ENCODE assay signal across 34 cellular contexts in genomic region chr6:41025966-41026365, GRCh38. TPM values are rescaled to one million over a fixed set of nuclear protein-coding genes. Genes with fewer than 3 reads are reported as not detected.
DNase-seq lines count a peak whose midpoint lies in the region; ATAC-seq and TF ChIP-seq lines count a peak whose summit lies in the region.
"Had no signal": no experiment of that assay in that cellular context is flagged by ENCODE, and none has a peak within 500 bp of the region (broad histone marks: within the 10 kb centered on the region; RNA-seq: fewer than 3 reads in every experiment).

No MANE protein-coding gene starts in this region.

- peaks cover 32% of the 10 kb centered on the region for H3K4me1 Mint-ChIP-seq in neural progenitor cell

- H3K9me3 Mint-ChIP-seq in neural progenitor cell, result no peaks in the 10 kb centered on the region
- H3K9me3 Mint-ChIP-seq: activated B cell treated with CpG ODN at 0.5 μM for 24 hours; activated naive CD8-positive, alpha-beta T cell treated with anti-CD3 and anti-CD28 coated beads, Interleukin-2, amount 10 ng/mL, durations not matched to agents 7 days and 5 days; activated T-cell treated with anti-CD3 and anti-CD28 coated beads, Interleukin-2, amount 50 U/mL, for 24 hours; HFFc6 had no signal

- H3K36me3 ChIP-seq in DND-41 (ENCODE audit: insufficient read depth, low read length) (peaks cover 6% of the 10 kb centered on the region; the same call in 1 of the 2 replicates), neural progenitor cell (no peaks in the 10 kb centered on the region), heart left ventricle (no peaks in the 10 kb centered on the region)
- H3K36me3 ChIP-seq: ascending aorta, cardiac muscle cell, right atrium auricular region, suprapubic skin had no signal

- H3K9ac ChIP-seq in DND-41 (ENCODE audit: low read depth, low read length), result peak overlapping the region; percentile 98
- H3K9ac ChIP-seq in neural progenitor cell, result no peak overlapping the region
- H3K9ac ChIP-seq: SK-N-SH had no signal

- H3F3A ChIP-seq in neural progenitor cell (ENCODE audit: low read depth), result peaks cover 18% of the 10 kb centered on the region

- H3K79me2 ChIP-seq in DND-41 (ENCODE audit: insufficient read depth, low read length) (peaks cover 22% of the 10 kb centered on the region), neural progenitor cell (ENCODE audit: low read depth) (no peaks in the 10 kb centered on the region)

- intact Hi-C loops in heart left ventricle (cut with DNase I), result loop anchor here in 9 of 10 donors (2.0 to 10.0 kb wide), 11 partner anchors 41 to 1681 kb away; no protein-coding TSS in a partner anchor

- H3K27ac Mint-ChIP-seq in neural progenitor cell, result peak overlapping the region; percentile 84
- H3K27ac Mint-ChIP-seq: activated B cell treated with CpG ODN at 0.5 μM for 24 hours; activated naive CD8-positive, alpha-beta T cell treated with anti-CD3 and anti-CD28 coated beads, Interleukin-2, amount 10 ng/mL, durations not matched to agents 7 days and 5 days; activated T-cell treated with anti-CD3 and anti-CD28 coated beads, Interleukin-2, amount 50 U/mL, for 24 hours; HFFc6 had no signal

- H2AFZ ChIP-seq in DND-41 (ENCODE audit: low read depth, low read length) (no peak overlapping the region), neural progenitor cell (replicated peaks) (no peak overlapping the region)

- ATAC-seq in DND-41 (ENCODE audit: insufficient read depth, low read depth) (no peak), heart left ventricle (no peak)
- ATAC-seq: left colon, mucosa of descending colon had no signal

- H3K36me3 Mint-ChIP-seq in neural progenitor cell, result peaks cover 10% of the 10 kb centered on the region
- H3K36me3 Mint-ChIP-seq: activated naive CD8-positive, alpha-beta T cell treated with anti-CD3 and anti-CD28 coated beads, Interleukin-2, amount 10 ng/mL, durations not matched to agents 7 days and 5 days had no signal

- H3K4me2 ChIP-seq in DND-41 (ENCODE audit: insufficient read depth, low read length) (peak overlapping the region; percentile 74), neural progenitor cell (peak overlapping the region; percentile 72)
- H3K4me2 ChIP-seq: SK-N-SH had no signal

- no peak for TF ChIP-seq POLR2A in heart left ventricle (IDR thresholded peaks at IDR 0.05)

- H3K4me3 ChIP-seq in DND-41 (ENCODE audit: low read depth in 1 of 2, low read length in 2 of 2) (peak overlapping the region in 1 of 2 experiments; percentile 65; a peak in 1 of 4 replicates), neural progenitor cell (no peak overlapping the region), heart left ventricle (no peak overlapping the region)
- H3K4me3 ChIP-seq: ascending aorta, cardiac muscle cell, mucosa of descending colon, right atrium auricular region, suprapubic skin had no signal

- H3K4me1 ChIP-seq in DND-41 (ENCODE audit: insufficient read depth, low read length) (peaks cover 39% of the 10 kb centered on the region), neural progenitor cell (peaks cover 27% of the 10 kb centered on the region), heart left ventricle (peaks cover 0 to 31% (median 15%) of the 10 kb centered on the region in 12 donors)

- in situ Hi-C loops in SK-MEL-5 (cut with HindIII; ENCODE audit: low pct_unique_long_range_greater_than_20kb, low sequenced_read_pairs), result no loop called here

- TF ChIP-seq CTCF in DND-41 (IDR thresholded peaks at IDR 0.05; ENCODE audit: borderline replicate concordance, extremely low read depth, low read length, poor library complexity, severe bottlenecking) (no peak), neural progenitor cell (IDR thresholded peaks at IDR 0.05) (no peak), heart left ventricle (IDR thresholded peaks at IDR 0.05) (no peak)

- H4K20me1 ChIP-seq in DND-41 (ENCODE audit: insufficient read depth, low read length) (no peaks in the 10 kb centered on the region), neural progenitor cell (ENCODE audit: low read depth) (no peaks in the 10 kb centered on the region)

- peak overlapping the region; percentile 73 for H3K4me3 Mint-ChIP-seq in neural progenitor cell
- H3K4me3 Mint-ChIP-seq: activated B cell treated with CpG ODN at 0.5 μM for 24 hours; activated T-cell treated with anti-CD3 and anti-CD28 coated beads, Interleukin-2, amount 50 U/mL, for 24 hours; HFFc6 had no signal

- WGBS in heart left ventricle, 4 donors, result 80 to 85% (median 82%) methylated on average over 2 of the region's 2 CpGs

- H3K27ac ChIP-seq in DND-41 (ENCODE audit: low read length) (peak overlapping the region; percentile 98), neural progenitor cell (no peak overlapping the region), heart left ventricle (no peak overlapping the region)
- H3K27ac ChIP-seq: ascending aorta, C4-2B, cardiac muscle cell, suprapubic skin had no signal

- H3K27me3 ChIP-seq in DND-41 (ENCODE audit: insufficient read depth, low read length, poor library complexity) (no peaks in the 10 kb centered on the region), neural progenitor cell (no peaks in the 10 kb centered on the region), heart left ventricle (no peaks in the 10 kb centered on the region)
- H3K27me3 ChIP-seq: ascending aorta, cardiac muscle cell, right atrium auricular region, suprapubic skin had no signal

- H3K9me3 ChIP-seq in DND-41 (ENCODE audit: insufficient read depth, low read length, severe bottlenecking) (no peaks in the 10 kb centered on the region), neural progenitor cell (ENCODE audit: low read depth) (no peaks in the 10 kb centered on the region), heart left ventricle (no peaks in the 10 kb centered on the region)
- H3K9me3 ChIP-seq: ascending aorta, mucosa of descending colon, right atrium auricular region, SK-N-SH, suprapubic skin had no signal

- DNase-seq in DND-41 (no peak), SK-MEL-5 (ENCODE audit: low read depth, low spot score) (peak; percentile 42), neural progenitor cell (ENCODE audit: low spot score) (no peak), OCI-M2 (lab: John Stamatoyannopoulos, UW; ENCODE audit: unreplicated experiment) (no peak), heart left ventricle (no peak)
- DNase-seq in stimulated activated CD8-positive, alpha-beta memory T cell treated with anti-CD3 and anti-CD28 coated beads, Interleukin-4, amount 100 ng/mL, for 48 hours, result no peak
- DNase-seq: activated B cell treated with CpG ODN at 0.5 μM for 24 hours; activated gamma-delta T cell treated with Interleukin-2 at 50 U/mL for 16 hours; activated naive CD8-positive, alpha-beta T cell treated with anti-CD3 and anti-CD28 coated beads, Interleukin-2, amount 10 ng/mL, durations not matched to agents 7 days and 5 days; activated T-cell treated with anti-CD3 and anti-CD28 coated beads, Interleukin-2, amount 50 U/mL, for 24 hours; cortex of kidney; effector memory CD4-positive, alpha-beta T cell; erythroblast; GOT3; HFFc6; left colon; mucosa of descending colon; NCI-H1092 treated with DMSO at 0.1 percent for 48 hours; NCI-H1930; NCI-H524 treated with DMSO at 0.1 percent for 48 hours; OCI-M1; SK-N-SH; small intestine; stimulated activated naive CD4-positive, alpha-beta T cell treated with Interleukin-2 at 50 U/mL for 16 hours had no signal

- H3K27me3 Mint-ChIP-seq in neural progenitor cell (ENCODE audit: insufficient read depth, low read depth), result no peaks in the 10 kb centered on the region
- H3K27me3 Mint-ChIP-seq: activated B cell treated with CpG ODN at 0.5 μM for 24 hours; activated naive CD8-positive, alpha-beta T cell treated with anti-CD3 and anti-CD28 coated beads, Interleukin-2, amount 10 ng/mL, durations not matched to agents 7 days and 5 days; activated T-cell treated with anti-CD3 and anti-CD28 coated beads, Interleukin-2, amount 50 U/mL, for 24 hours had no signal

RNA-seq across cellular contexts. Expression of gene UNC5CL, which starts 13.1 kb away (rescaled TPM):
- 0.08 and 0.16 TPM in 2 replicates for total RNA-seq in SK-MEL-5 (2014; rRNA removed; shearing (Covaris generic))
- 0.23 TPM in 1 of 2 replicates, not detected in the other for polyA plus RNA-seq in SK-MEL-5 (2015; cell fraction: cytosol; rRNA removed)
- 0.95 and 2.4 TPM in 2 replicates for polyA plus RNA-seq in SK-MEL-5 (2015; cell fraction: nucleus; rRNA removed)
- total RNA-seq in neural progenitor cell (ENCODE audit: low replicate concordance) (2.2 and 5.0 TPM in 2 replicates), heart left ventricle (1 to 10 TPM in 1 of 9 donors, under 1 TPM in 8; 0.21 to 1.1 (median 0.50) TPM)
- under 1 TPM; 0.50 to 0.65 TPM for polyA plus RNA-seq in heart left ventricle
- total RNA-seq: glomerular endothelial cell, HFFc6 had no signal

RNA-seq across cellular contexts. Expression of gene TSPO2, which starts 16.3 kb away (rescaled TPM):
- total RNA-seq in SK-MEL-5 (2014; rRNA removed; shearing (Covaris generic)), result not detected in 2 replicates
- not detected in 2 replicates for polyA plus RNA-seq in SK-MEL-5 (2015; cell fraction: cytosol; rRNA removed)
- polyA plus RNA-seq in SK-MEL-5 (2015; cell fraction: nucleus; rRNA removed), result not detected in 2 replicates
- total RNA-seq in neural progenitor cell (ENCODE audit: low replicate concordance), result not detected in 2 replicates
- not detected for total RNA-seq in heart left ventricle
- not detected for polyA plus RNA-seq in heart left ventricle
- total RNA-seq: activated B cell treated with CpG ODN at 0.5 μM for 24 hours; activated naive CD8-positive, alpha-beta T cell treated with anti-CD3 and anti-CD28 coated beads, Interleukin-2, amount 10 ng/mL, durations not matched to agents 7 days and 5 days; ascending aorta; cardiac muscle cell; glomerular endothelial cell; HFFc6; left colon; lung microvascular endothelial cell; right atrium auricular region; suprapubic skin; T-helper 1 cell treated with Interleukin-12 subunit alpha and Interleukin-12 subunit beta and Interleukin-4 antibody, amounts not matched to agents 30 ng/mL and 1 ng/mL, for 36 hours; ureter had no signal
- polyA plus RNA-seq: cardiac muscle cell, neural cell, SK-N-SH had no signal

RNA-seq across cellular contexts. Expression of gene APOBEC2, which starts 27.0 kb away (rescaled TPM):
- total RNA-seq in SK-MEL-5 (2014; rRNA removed; shearing (Covaris generic)), result not detected in 2 replicates
- polyA plus RNA-seq in SK-MEL-5 (2015; cell fraction: cytosol; rRNA removed), result not detected in 2 replicates
- not detected in 2 replicates for polyA plus RNA-seq in SK-MEL-5 (2015; cell fraction: nucleus; rRNA removed)
- total RNA-seq in neural progenitor cell (ENCODE audit: low replicate concordance) (0.46 TPM in 1 of 2 replicates, not detected in the other), heart left ventricle (100 to 1,000 TPM; 139 to 524 (median 237) TPM)
- 100 to 1,000 TPM in 1 of 2 donors, 10 to 100 TPM in 1; 72.3 to 237 TPM for polyA plus RNA-seq in heart left ventricle
- total RNA-seq: activated B cell treated with CpG ODN at 0.5 μM for 24 hours; activated naive CD8-positive, alpha-beta T cell treated with anti-CD3 and anti-CD28 coated beads, Interleukin-2, amount 10 ng/mL, durations not matched to agents 7 days and 5 days; ascending aorta; glomerular endothelial cell; HFFc6; left colon; lung microvascular endothelial cell; mucosa of descending colon; suprapubic skin; T-helper 1 cell treated with Interleukin-12 subunit alpha and Interleukin-12 subunit beta and Interleukin-4 antibody, amounts not matched to agents 30 ng/mL and 1 ng/mL, for 36 hours had no signal
- polyA plus RNA-seq: neural cell, SK-N-SH had no signal

RNA-seq across cellular contexts. Expression of gene OARD1, which starts 46.2 kb away (rescaled TPM):
- 20.2 and 23.4 TPM in 2 replicates for total RNA-seq in SK-MEL-5 (2014; rRNA removed; shearing (Covaris generic))
- polyA plus RNA-seq in SK-MEL-5 (2015; cell fraction: cytosol; rRNA removed), result 24.7 and 27.7 TPM in 2 replicates
- polyA plus RNA-seq in SK-MEL-5 (2015; cell fraction: nucleus; rRNA removed), result 18.4 and 22.1 TPM in 2 replicates
- total RNA-seq in neural progenitor cell (ENCODE audit: low replicate concordance) (41.9 and 67.9 TPM in 2 replicates), heart left ventricle (10 to 100 TPM; 12.8 to 21.8 (median 17.7) TPM)
- 10 to 100 TPM; 26.6 to 28.1 TPM for polyA plus RNA-seq in heart left ventricle
- total RNA-seq: ascending aorta had no signal

RNA-seq across cellular contexts. Expression of gene NFYA, which starts 46.8 kb away (rescaled TPM):
- 10.6 and 11.6 TPM in 2 replicates for total RNA-seq in SK-MEL-5 (2014; rRNA removed; shearing (Covaris generic))
- polyA plus RNA-seq in SK-MEL-5 (2015; cell fraction: cytosol; rRNA removed), result 15.7 and 21.0 TPM in 2 replicates
- polyA plus RNA-seq in SK-MEL-5 (2015; cell fraction: nucleus; rRNA removed), result 39.5 and 40.8 TPM in 2 replicates
- total RNA-seq in neural progenitor cell (ENCODE audit: low replicate concordance), result 34.8 and 47.9 TPM in 2 replicates
- total RNA-seq in heart left ventricle, result 10 to 100 TPM in 4 of 9 donors, 1 to 10 TPM in 5; 6.5 to 12.5 (median 9.7) TPM
- 1 to 10 TPM; 4.3 to 7.3 TPM for polyA plus RNA-seq in heart left ventricle

Comparison
In these comparisons a context has a peak if more than half of its experiments do, and no peak if none do; other contexts are left out.
1. RNA of gene APOBEC2, which starts 27.0 kb away (total RNA-seq): 139 to 524 TPM in heart left ventricle; not detected in SK-MEL-5 and 0.46 TPM in neural progenitor cell; every median in the first group is over 10 times any median in the second.